ENCODE assay signal across 27 cellular contexts in genomic region chr15:100107151-100107550, GRCh38.
"Had no signal": no experiment of that assay in that cellular context is flagged by ENCODE, and none has a peak within 500 bp of the region (broad histone marks: within the 10 kb centered on the region; RNA-seq: fewer than 3 reads in every experiment).

No MANE protein-coding gene starts in this region.

- H3K36me3 ChIP-seq: heart right ventricle, left lung, neutrophil, ovary, upper lobe of left lung had no signal

- DNase-seq: activated CD4-positive, alpha-beta T cell treated with anti-CD3 and anti-CD28 coated beads for 36 hours; activated CD4-positive, alpha-beta T cell treated with anti-CD3 and anti-CD28 coated beads, Interleukin-2, amount 50 U/mL, for 4 hours; activated CD8-positive, alpha-beta memory T cell treated with anti-CD3 and anti-CD28 coated beads for 24 hours; activated CD8-positive, alpha-beta memory T cell treated with anti-CD3 and anti-CD28 coated beads, Interleukin-2, amount 50 U/mL, for 4 hours; activated naive CD4-positive, alpha-beta T cell treated with anti-CD3 and anti-CD28 coated beads, Interleukin-2, amount 10 ng/mL, durations not matched to agents 7 days and 5 days; activated T-cell treated with anti-CD3 and anti-CD28 coated beads, Interleukin-2, amount 50 U/mL, for 24 hours; amygdala; body of pancreas; caudate nucleus; effector CD4-positive, alpha-beta T cell; erythroblast; foreskin fibroblast; heart right ventricle; left lung; midbrain; natural killer cell; psoas muscle; stimulated activated CD4-positive, alpha-beta T cell treated with anti-CD3 and anti-CD28 coated beads, Interleukin-2, amount 100 ng/mL, for 48 hours; stimulated activated naive CD4-positive, alpha-beta T cell treated with Interleukin-2 at 50 U/mL for 16 hours; T-helper 1 cell; T-helper 9 cell; upper lobe of left lung had no signal

- H3K4me3 ChIP-seq: body of pancreas, heart right ventricle, left lung, ovary, psoas muscle, smooth muscle cell, upper lobe of left lung had no signal

- H3K27ac ChIP-seq: body of pancreas, heart right ventricle, left lung, neutrophil, ovary, psoas muscle, upper lobe of left lung had no signal

- H3K27me3 ChIP-seq: body of pancreas, heart right ventricle, left lung, neutrophil, ovary, upper lobe of left lung had no signal

- H3K4me2 ChIP-seq: smooth muscle cell had no signal

- FAIRE-seq: endometrium had no signal

- ATAC-seq: activated CD4-positive, alpha-beta T cell treated with anti-CD3 and anti-CD28 coated beads for 36 hours; heart right ventricle; left lung; natural killer cell; psoas muscle; sciatic nerve had no signal

- H3K9me3 ChIP-seq: body of pancreas, heart right ventricle, left lung, neutrophil, ovary, psoas muscle, upper lobe of left lung had no signal
